Comparison of ENCODE assay signal across 1 cellular context in the genomic region with DNA sequence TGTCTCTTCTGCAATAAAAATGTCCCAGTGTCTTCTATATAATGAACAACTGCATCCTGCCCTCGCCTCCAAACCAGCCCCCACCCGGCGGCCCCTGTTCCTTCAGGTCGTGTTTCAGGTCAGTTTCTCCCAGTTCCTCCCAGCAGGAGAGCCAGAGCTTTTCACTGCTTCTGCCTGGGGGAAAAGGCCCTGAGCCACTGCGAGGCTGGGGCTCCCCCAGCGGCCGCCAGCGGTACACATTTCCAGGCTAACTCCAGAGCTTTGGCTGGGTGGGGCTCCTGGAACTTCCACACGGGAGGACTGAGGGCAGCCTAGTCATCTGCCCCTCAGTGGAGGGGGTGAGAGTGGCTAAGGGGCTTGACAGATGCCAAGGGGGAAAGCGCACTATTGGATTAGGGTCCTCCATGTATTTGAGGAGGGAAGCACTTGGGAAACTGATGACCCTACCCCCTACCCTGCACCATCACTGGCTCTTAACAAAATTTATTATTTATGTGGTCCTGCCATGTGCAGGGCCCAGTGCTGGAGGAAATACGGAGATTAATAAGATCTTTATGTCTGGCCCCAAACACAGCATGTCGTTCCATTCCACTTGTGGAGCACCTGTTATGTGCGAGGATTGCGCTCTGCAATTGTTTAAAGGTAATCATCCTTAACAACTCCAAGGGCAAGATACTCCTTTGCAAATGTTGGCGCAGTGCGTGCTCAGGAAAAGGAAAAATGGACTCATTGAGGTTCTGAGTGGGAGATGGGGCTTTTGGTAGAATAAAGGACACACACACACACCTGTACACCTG.
TF ChIP-seq lines count a peak whose summit lies in the region.

No MANE protein-coding gene starts in this region.

TF ChIP-seq in K562, 482 proteins besides CTCF, POLR2A, EP300 and RAD21 (continued from another document):
- TF ChIP-seq, protein P1, sequence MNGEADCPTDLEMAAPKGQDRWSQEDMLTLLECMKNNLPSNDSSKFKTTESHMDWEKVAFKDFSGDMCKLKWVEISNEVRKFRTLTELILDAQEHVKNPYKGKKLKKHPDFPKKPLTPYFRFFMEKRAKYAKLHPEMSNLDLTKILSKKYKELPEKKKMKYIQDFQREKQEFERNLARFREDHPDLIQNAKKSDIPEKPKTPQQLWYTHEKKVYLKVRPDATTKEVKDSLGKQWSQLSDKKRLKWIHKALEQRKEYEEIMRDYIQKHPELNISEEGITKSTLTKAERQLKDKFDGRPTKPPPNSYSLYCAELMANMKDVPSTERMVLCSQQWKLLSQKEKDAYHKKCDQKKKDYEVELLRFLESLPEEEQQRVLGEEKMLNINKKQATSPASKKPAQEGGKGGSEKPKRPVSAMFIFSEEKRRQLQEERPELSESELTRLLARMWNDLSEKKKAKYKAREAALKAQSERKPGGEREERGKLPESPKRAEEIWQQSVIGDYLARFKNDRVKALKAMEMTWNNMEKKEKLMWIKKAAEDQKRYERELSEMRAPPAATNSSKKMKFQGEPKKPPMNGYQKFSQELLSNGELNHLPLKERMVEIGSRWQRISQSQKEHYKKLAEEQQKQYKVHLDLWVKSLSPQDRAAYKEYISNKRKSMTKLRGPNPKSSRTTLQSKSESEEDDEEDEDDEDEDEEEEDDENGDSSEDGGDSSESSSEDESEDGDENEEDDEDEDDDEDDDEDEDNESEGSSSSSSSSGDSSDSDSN (IDR thresholded peaks at IDR 0.05; ENCODE audit: borderline replicate concordance in 1 of 2, low read depth in 2 of 2, low read length in 2 of 2) = 0 out of 4 replicates have a peak, but pooled peaks of 1 of the 2 experiments have one; percentile 55
- TF ChIP-seq NR2C2 (CRISPR knock-in tag; IDR thresholded peaks at IDR 0.05) = no peak
- no peak for TF ChIP-seq NR2C2 (tag; IDR thresholded peaks at IDR 0.05)
- no peak for TF ChIP-seq THAP12 (CRISPR knock-in tag; IDR thresholded peaks at IDR 0.05)
- TF ChIP-seq ATF7 (IDR thresholded peaks at IDR 0.05) = peak; percentile 38; the same call in 1 of the 2 replicates
- TF ChIP-seq ESRRA (IDR thresholded peaks at IDR 0.05; ENCODE audit: borderline replicate concordance, low read depth) = 0 out of 2 replicates have a peak, but pooled peaks have one; percentile 19
- TF ChIP-seq ZNF551 (CRISPR knock-in tag; IDR thresholded peaks at IDR 0.05) = no peak
- no peak for TF ChIP-seq BRD4 (IDR thresholded peaks at IDR 0.05)
- TF ChIP-seq ZNF717 (CRISPR knock-in tag; IDR thresholded peaks at IDR 0.05) = no peak
- peak; percentile 59; the same call in 1 of the 2 replicates for TF ChIP-seq SPI1 (IDR thresholded peaks at IDR 0.05; ENCODE audit: borderline replicate concordance, low read depth, low read length)
- TF ChIP-seq JUND (IDR thresholded peaks at IDR 0.05; ENCODE audit: borderline replicate concordance, low read depth, low read length) = 0 out of 2 replicates have a peak, but pooled peaks have one; percentile 19
- TF ChIP-seq JUND (tag; IDR thresholded peaks at IDR 0.05; ENCODE audit: borderline replicate concordance, low read depth, low read length) = 0 out of 3 replicates have a peak, but pooled peaks have one; percentile 9
- peak; percentile 50; the same call in 1 of the 2 replicates for TF ChIP-seq STAG1 (CRISPR knock-in tag; IDR thresholded peaks at IDR 0.05; ENCODE audit: borderline replicate concordance)
- no peak for TF ChIP-seq RBM15 (IDR thresholded peaks at IDR 0.05; ENCODE audit: insufficient read depth, low read length)
- TF ChIP-seq SMC3 (conservative IDR thresholded peaks at IDR 0.05; ENCODE audit: insufficient read depth, low read depth, low read length) = peak; percentile 48
- no peak for TF ChIP-seq SMARCE1 (IDR thresholded peaks at IDR 0.05)
- no peak for TF ChIP-seq SNAPC5 (CRISPR knock-in tag; IDR thresholded peaks at IDR 0.05)
- TF ChIP-seq MAZ (CRISPR knock-in tag; conservative IDR thresholded peaks at IDR 0.05 in 1 of 2, IDR thresholded peaks at IDR 0.05 in 1 of 2) = peak; percentile 30 to 76; a peak in 2 of 4 replicates
- TF ChIP-seq DEAF1 (CRISPR knock-in tag; IDR thresholded peaks at IDR 0.05) = peak; percentile 50
